Comparison of ENCODE assay signal across 9 cellular contexts in genomic region chr12:89880695-89881350, GRCh38.
DNase-seq lines count a peak whose midpoint lies in the region; ATAC-seq and TF ChIP-seq lines count a peak whose summit lies in the region.
"Had no signal": no experiment of that assay in that cellular context is flagged by ENCODE, and none has a peak within 500 bp of the region (broad histone marks: within the 10 kb centered on the region; RNA-seq: fewer than 3 reads in every experiment).

No MANE protein-coding gene starts in this region.

- H3K27ac ChIP-seq in neuronal stem cell (replicated peaks; ENCODE audit: low read length), result no peak overlapping the region
- H3K27ac ChIP-seq in uterus, result no peak overlapping the region

- H3K4ac ChIP-seq in neuronal stem cell (ENCODE audit: low read length), result no peak overlapping the region

- H3K9ac ChIP-seq in neuronal stem cell (ENCODE audit: low read depth, low read length, poor library complexity), result no peak overlapping the region

- H3K4me3 ChIP-seq in neuronal stem cell (ENCODE audit: low read length in 2 of 2) (no peak overlapping the region), MG63 (no peak overlapping the region), uterus (no peak overlapping the region)

- H3K9me3 ChIP-seq in neuronal stem cell (replicated peaks in 1 of 2; ENCODE audit: control insufficient read depth in 2 of 2, insufficient read depth in 1 of 2, low read depth in 1 of 2, low read length in 2 of 2) (no peaks in the 10 kb centered on the region), MG63 (no peaks in the 10 kb centered on the region; the same call in 1 of the 2 replicates), uterus (no peaks in the 10 kb centered on the region)

- no peak overlapping the region for H4K91ac ChIP-seq in neuronal stem cell (ENCODE audit: low read depth, low read length, poor library complexity)

- intact Hi-C loops in activated B cell treated with CpG ODN at 0.5 μM for 24 hours (cut with micrococcal nuclease), result loop anchor here (1.0 to 10.0 kb wide), 6 partner anchors 12 to 224 kb away; no protein-coding TSS in a partner anchor
- intact Hi-C loops in uterus (cut with DNase I; ENCODE audit: low total_unique reads), result no loop called here

- H3K4me1 ChIP-seq in neuronal stem cell (ENCODE audit: control insufficient read depth in 2 of 2, insufficient read depth in 1 of 2, low read depth in 1 of 2, low read length in 2 of 2), result peaks cover 8 to 10% of the 10 kb centered on the region in 2 donors
- H3K4me1 ChIP-seq in uterus, result no peaks in the 10 kb centered on the region

- H3K14ac ChIP-seq in neuronal stem cell (ENCODE audit: low read length), result no peak overlapping the region

- no peak overlapping the region for H2BK12ac ChIP-seq in neuronal stem cell (ENCODE audit: low read length)

- no peak overlapping the region for H4K8ac ChIP-seq in neuronal stem cell (ENCODE audit: low read depth, low read length)

- DNase-seq in activated gamma-delta T cell treated with Interleukin-2 at 50 U/mL for 16 hours (peak; percentile 54), activated gamma-delta T cell (lab: John Stamatoyannopoulos, UW) (no peak), activated B cell treated with CpG ODN at 0.5 μM for 24 hours (peak; percentile 36), neuronal stem cell (ENCODE audit: low spot score) (no peak), MG63 (no peak), uterus (no peak), HT-29 (ENCODE audit: low spot score) (no peak)
- DNase-seq: left cardiac atrium had no signal

- H3K18ac ChIP-seq in neuronal stem cell (ENCODE audit: low read length), result peak overlapping the region; percentile 44

- no peaks in the 10 kb centered on the region for H3K9me3 Mint-ChIP-seq in activated B cell treated with CpG ODN at 0.5 μM for 24 hours

- H2AK5ac ChIP-seq in neuronal stem cell (ENCODE audit: low read depth, low read length), result no peak overlapping the region

- no peaks in the 10 kb centered on the region for H3K27me3 ChIP-seq in neuronal stem cell (ENCODE audit: control insufficient read depth in 3 of 3, insufficient read depth in 3 of 3, low read depth in 1 of 3, low read length in 3 of 3)
- H3K27me3 ChIP-seq in MG63, result no peaks in the 10 kb centered on the region
- no peaks in the 10 kb centered on the region for H3K27me3 ChIP-seq in uterus

- H3K4me2 ChIP-seq in neuronal stem cell (ENCODE audit: insufficient read depth, low read length, poor library complexity, severe bottlenecking), result no peak overlapping the region

- TF ChIP-seq POLR2A in uterus (IDR thresholded peaks at IDR 0.05), result no peak

- no peak for TF ChIP-seq CTCF in activated B cell treated with CpG ODN at 0.5 μM for 24 hours (IDR thresholded peaks at IDR 0.05)
- no peak for TF ChIP-seq CTCF in uterus (IDR thresholded peaks at IDR 0.05)

- no CpG with 5 or more reads among the region's 4 CpGs for WGBS in neuronal stem cell (ENCODE audit: extremely low coverage in 2 of 2, insufficient read length in 2 of 2, insufficient replicate concordance in 1 of 2), 2 donors

- no peaks in the 10 kb centered on the region for H3K36me3 Mint-ChIP-seq in activated B cell treated with CpG ODN at 0.5 μM for 24 hours (ENCODE audit: low read depth)

- peaks cover 68% of the 10 kb centered on the region for H3K4me1 Mint-ChIP-seq in activated B cell treated with CpG ODN at 0.5 μM for 24 hours

- POLR2A ChIA-PET in activated B cell treated with CpG ODN at 0.5 μM for 24 hours (lab: Charles Lee), result interaction anchor here (1.0 to 3.9 kb wide), 16 partner anchors 9 to 172 kb away, joined by 3 to 84 read pairs (median 6); partner anchors contain the start of gene ATP2B1

- H3K4me3 Mint-ChIP-seq in activated B cell treated with CpG ODN at 0.5 μM for 24 hours, result peak overlapping the region; percentile 76

- H3K36me3 ChIP-seq in neuronal stem cell (replicated peaks in 1 of 2; ENCODE audit: control insufficient read depth in 2 of 2, insufficient read depth in 2 of 2, low read length in 2 of 2) (no peaks in the 10 kb centered on the region), MG63 (no peaks in the 10 kb centered on the region; the same call in 1 of the 2 replicates), uterus (no peaks in the 10 kb centered on the region)

- no peak overlapping the region for H3K23ac ChIP-seq in neuronal stem cell (ENCODE audit: low read depth, low read length, poor library complexity)

- H3K79me1 ChIP-seq in neuronal stem cell (ENCODE audit: low read depth, low read length), result no peaks in the 10 kb centered on the region

- peak overlapping the region; percentile 97 for H3K27ac Mint-ChIP-seq in activated B cell treated with CpG ODN at 0.5 μM for 24 hours

- CTCF ChIA-PET in activated B cell treated with CpG ODN at 0.5 μM for 24 hours (lab: Charles Lee), result interaction anchor here (1.0 to 1.9 kb wide), 4 partner anchors 17 to 79 kb away, joined by 3 to 5 read pairs (median 4); no protein-coding TSS in a partner anchor

- H2BK120ac ChIP-seq in neuronal stem cell (ENCODE audit: low read depth, low read length), result no peak overlapping the region

- ATAC-seq in HG03064 (IDR thresholded peaks at IDR 0.05; ENCODE audit: low read depth, unreplicated experiment), result peak; percentile 93
- peak; percentile 89 for ATAC-seq in activated B cell treated with CpG ODN at 0.5 μM for 24 hours (ENCODE audit: low read depth)

- no peak overlapping the region for H2BK5ac ChIP-seq in neuronal stem cell (ENCODE audit: low read length)

- no peak overlapping the region for H2BK15ac ChIP-seq in neuronal stem cell (ENCODE audit: low read length)

- H3K27me3 Mint-ChIP-seq in activated B cell treated with CpG ODN at 0.5 μM for 24 hours, result no peaks in the 10 kb centered on the region

- H2AFZ ChIP-seq in neuronal stem cell (ENCODE audit: low read length), result peak overlapping the region; percentile 49

Comparison
In these comparisons a context has a peak if more than half of its experiments do, and no peak if none do; other contexts are left out.
1. DNase-seq: peak in activated gamma-delta T cell treated with Interleukin-2 at 50 U/mL for 16 hours (single experiment) and activated B cell treated with CpG ODN at 0.5 μM for 24 hours (single experiment); none in activated gamma-delta T cell (single experiment), neuronal stem cell (single experiment), MG63 (single experiment), uterus (0 of 2) and HT-29 (single experiment).